Comparison of ENCODE assay signal across 8 cellular contexts in the genomic region with DNA sequence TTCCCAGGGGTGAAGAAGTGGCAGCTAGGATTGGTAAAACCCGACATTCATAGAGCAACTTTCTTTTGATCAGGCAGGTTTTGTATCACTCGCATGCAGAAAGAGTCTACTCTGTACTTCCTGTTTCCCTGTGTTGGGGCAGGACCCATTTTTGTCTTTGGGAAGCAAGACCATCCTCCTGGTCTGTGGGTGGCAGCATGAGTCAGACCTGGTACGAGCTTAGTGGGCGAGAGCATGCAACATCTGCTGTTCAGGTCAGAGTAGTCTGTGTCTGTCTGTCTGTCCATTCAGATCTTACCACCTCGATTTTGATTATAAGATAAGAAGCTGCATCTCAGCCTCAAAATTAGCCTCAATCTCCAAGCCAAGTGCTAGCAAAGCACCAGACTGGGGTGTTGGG.
DNase-seq lines count a peak whose midpoint lies in the region; ATAC-seq and TF ChIP-seq lines count a peak whose summit lies in the region.

No MANE protein-coding gene starts in this region.

- no peak for TF ChIP-seq POLR2A in esophagus squamous epithelium (IDR thresholded peaks at IDR 0.05)

- no peak overlapping the region for H3K4me3 ChIP-seq in esophagus squamous epithelium

- H3K36me3 ChIP-seq in esophagus squamous epithelium = peaks cover 0 to 6% (median 0%) of the 10 kb centered on the region in 3 donors

- ATAC-seq in central memory CD8-positive, alpha-beta T cell (replicated peaks; ENCODE audit: extremely low read depth, poor library complexity, severe bottlenecking) = peak; percentile 20
- ATAC-seq in GM18870 (IDR thresholded peaks at IDR 0.05; ENCODE audit: unreplicated experiment) = no peak

- no peaks in the 10 kb centered on the region for H3K27me3 Mint-ChIP-seq in central memory CD8-positive, alpha-beta T cell

- intact Hi-C loops in esophagus squamous epithelium (cut with DNase I) = no loop called here

- H3K27ac ChIP-seq in RWPE1 (no peak overlapping the region), esophagus squamous epithelium (peak overlapping the region in 2 of 4 donors; percentile 11 to 40)

- DNase-seq in HCEC 1CT (peak; percentile 38), SKM-1 (lab: John Stamatoyannopoulos, UW; ENCODE audit: unreplicated experiment) (peak; percentile 35), RWPE1 (ENCODE audit: low spot score) (no peak), esophagus squamous epithelium (lab: John Stamatoyannopoulos, UW) (no peak), pons (ENCODE audit: low spot score) (no peak)
- peak in 1 of 2 donors; percentile 17 for DNase-seq in central memory CD8-positive, alpha-beta T cell (ENCODE audit: low spot score in 2 of 2)
- peak; percentile 58 for DNase-seq in stimulated activated CD4-positive, alpha-beta T cell treated with anti-CD3 and anti-CD28 coated beads, Interleukin-4, amount 100 ng/mL, for 1 hour

- H3K4me1 Mint-ChIP-seq in central memory CD8-positive, alpha-beta T cell = peaks cover 60% of the 10 kb centered on the region

- no peaks in the 10 kb centered on the region for H3K27me3 ChIP-seq in esophagus squamous epithelium

- no peaks in the 10 kb centered on the region for H3K36me3 Mint-ChIP-seq in central memory CD8-positive, alpha-beta T cell (ENCODE audit: insufficient read depth)

- H3K4me1 ChIP-seq in esophagus squamous epithelium = peaks cover 16 to 56% (median 32%) of the 10 kb centered on the region in 3 donors

- TF ChIP-seq CTCF in RWPE1 (conservative IDR thresholded peaks at IDR 0.05; ENCODE audit: low read depth) (no peak), esophagus squamous epithelium (IDR thresholded peaks at IDR 0.05) (no peak)

- POLR2A ChIA-PET in RWPE1 (lab: Yijun Ruan, JAX; ENCODE audit: low non-redundant PET) = no interaction called here

- peak overlapping the region; percentile 81 for H3K27ac Mint-ChIP-seq in central memory CD8-positive, alpha-beta T cell (ENCODE audit: low read depth)

- peak overlapping the region; percentile 45 for H3K4me3 Mint-ChIP-seq in central memory CD8-positive, alpha-beta T cell

- WGBS in esophagus squamous epithelium, 2 donors = 17 to 23% methylated on average over 5 of the region's 5 CpGs

- H3K9me3 ChIP-seq in esophagus squamous epithelium = no peaks in the 10 kb centered on the region

- H3K9me3 Mint-ChIP-seq in central memory CD8-positive, alpha-beta T cell = no peaks in the 10 kb centered on the region

- CTCF ChIA-PET in RWPE1 (lab: Yijun Ruan, JAX) = interaction anchor here (0.6 to 0.8 kb wide), 2 partner anchors 47 to 139 kb away, joined by 3 read pairs; no protein-coding TSS in a partner anchor

Comparison
In these comparisons a context has a peak if more than half of its experiments do, and no peak if none do; other contexts are left out.
1. DNase-seq: peak in HCEC 1CT (single experiment), SKM-1 (single experiment) and stimulated activated CD4-positive, alpha-beta T cell treated with anti-CD3 and anti-CD28 coated beads, Interleukin-4, amount 100 ng/mL, for 1 hour (single experiment); none in RWPE1 (single experiment), esophagus squamous epithelium (single experiment) and pons (single experiment).